ENCODE assay signal across 28 cellular contexts in genomic region chr2:81976998-81977397, GRCh38.
"Had no signal": no experiment of that assay in that cellular context is flagged by ENCODE, and none has a peak within 500 bp of the region (broad histone marks: within the 10 kb centered on the region; RNA-seq: fewer than 3 reads in every experiment).

No MANE protein-coding gene starts in this region.

- H3K4me1 ChIP-seq: ascending aorta, SJSA1 had no signal

- H3K27me3 ChIP-seq: ascending aorta, brain microvascular endothelial cell, SJSA1 had no signal

- H3K27ac Mint-ChIP-seq: activated CD8-positive, alpha-beta T cell treated with anti-CD3 and anti-CD28 coated beads, Interleukin-2, amount 10 ng/mL, durations not matched to agents 7 days and 5 days; activated naive CD4-positive, alpha-beta T cell treated with anti-CD3 and anti-CD28 coated beads, Interleukin-2, amount 50 U/mL, for 72 hours; activated naive CD8-positive, alpha-beta T cell treated with anti-CD3 and anti-CD28 coated beads, Interleukin-2, amount 50 U/mL, for 24 hours; activated T-helper 1 cell treated with anti-CD3 and anti-CD28 coated beads, Interleukin-12 subunit alpha, Interleukin-12 subunit beta, Interleukin-2, Interleukin-4 antibody, amounts not matched to agents 30 ng/mL and 10 ng/mL and 1 ng/mL, durations not matched to agents 14 hours and 24 hours and 36 hours; T-helper 2 cell treated with Interferon-gamma antibody and Interleukin-4, amounts not matched to agents 5 μg/mL and 100 μg/mL, for 36 hours; WTC11 had no signal

- H3K9me3 ChIP-seq: ascending aorta had no signal

- H3K4me3 ChIP-seq: ascending aorta, SJSA1 had no signal

- H3K27me3 Mint-ChIP-seq: activated naive CD8-positive, alpha-beta T cell treated with anti-CD3 and anti-CD28 coated beads, Interleukin-2, amount 50 U/mL, for 24 hours had no signal

- DNase-seq: activated CD4-positive, alpha-beta T cell treated with anti-CD3 and anti-CD28 coated beads for 48 hours; activated CD4-positive, alpha-beta T cell treated with anti-CD3 and anti-CD28 coated beads, Interleukin-2, amount 50 U/mL, for 4 hours; activated CD4-positive, CD25-positive, alpha-beta regulatory T cell treated with anti-CD3 and anti-CD28 coated beads, Interleukin-2, amount 50 U/mL, for 72 hours; activated CD8-positive, alpha-beta memory T cell treated with anti-CD3 and anti-CD28 coated beads, Interleukin-2, amount 50 U/mL, for 48 hours; activated CD8-positive, alpha-beta T cell treated with anti-CD3 and anti-CD28 coated beads, Interleukin-2, amount 10 ng/mL, durations not matched to agents 7 days and 5 days; activated effector memory CD4-positive, alpha-beta T cell treated with anti-CD3 and anti-CD28 coated beads, Interleukin-2, amount 50 U/mL, for 16 hours; activated naive CD4-positive, alpha-beta T cell treated with Interleukin-2 at 50 U/mL for 16 hours; activated naive CD8-positive, alpha-beta T cell treated with anti-CD3 and anti-CD28 coated beads, Interleukin-2, amount 50 U/mL, for 24 hours; activated T-cell treated with anti-CD3 and anti-CD28 coated beads, Interleukin-2, amount 50 U/mL, for 1 hour; amniotic stem cell; brain microvascular endothelial cell; cerebellar nuclear complex; NCI-H1105 treated with DMSO at 0.1 percent for 48 hours; NCI-H1436 treated with DMSO at 0.1 percent for 48 hours; NCI-H187; NCI-H2171; NCI-H2227 treated with DMSO at 0.1 percent for 48 hours; NCI-H446 treated with DMSO at 0.1 percent for 48 hours; NCI-H526; SHP77; SW 1271 had no signal

- H3K4me3 Mint-ChIP-seq: activated CD8-positive, alpha-beta T cell treated with anti-CD3 and anti-CD28 coated beads, Interleukin-2, amount 10 ng/mL, durations not matched to agents 7 days and 5 days; activated naive CD8-positive, alpha-beta T cell treated with anti-CD3 and anti-CD28 coated beads, Interleukin-2, amount 50 U/mL, for 24 hours; activated T-helper 1 cell treated with anti-CD3 and anti-CD28 coated beads, Interleukin-12 subunit alpha, Interleukin-12 subunit beta, Interleukin-2, Interleukin-4 antibody, amounts not matched to agents 30 ng/mL and 10 ng/mL and 1 ng/mL, durations not matched to agents 14 hours and 24 hours and 36 hours; T-helper 2 cell treated with Interferon-gamma antibody and Interleukin-4, amounts not matched to agents 5 μg/mL and 100 μg/mL, for 36 hours; WTC11 had no signal

- H3K36me3 Mint-ChIP-seq: activated naive CD4-positive, alpha-beta T cell treated with anti-CD3 and anti-CD28 coated beads, Interleukin-2, amount 50 U/mL, for 72 hours; WTC11 had no signal

- H3K4me1 Mint-ChIP-seq: activated naive CD8-positive, alpha-beta T cell treated with anti-CD3 and anti-CD28 coated beads, Interleukin-2, amount 50 U/mL, for 24 hours had no signal

- H3K36me3 ChIP-seq: ascending aorta, brain microvascular endothelial cell, SJSA1 had no signal

- H3K27ac ChIP-seq: ascending aorta, brain microvascular endothelial cell, KMS-11, SJSA1 had no signal

- H3K9me3 Mint-ChIP-seq: WTC11 had no signal
